Comparison of ENCODE assay signal across 8 cellular contexts in genomic region chr4:110165382-110166285, GRCh38. TPM values are rescaled to one million over a fixed set of nuclear protein-coding genes. Genes with fewer than 3 reads are reported as not detected.
DNase-seq lines count a peak whose midpoint lies in the region; ATAC-seq, FAIRE-seq and TF ChIP-seq lines count a peak whose summit lies in the region.

No MANE protein-coding gene starts in this region.

- H3K4me3 Mint-ChIP-seq in mesothelial cell of epicardium: no peak overlapping the region

- no peak for TF ChIP-seq CTCF in mesothelial cell of epicardium (IDR thresholded peaks at IDR 0.05; ENCODE audit: unreplicated experiment)

- H3K36me3 Mint-ChIP-seq in mesothelial cell of epicardium: peaks cover 2% of the 10 kb centered on the region

- H3K36me3 ChIP-seq in SJSA1: no peaks in the 10 kb centered on the region; the same call in 1 of the 2 replicates

- DNase-seq in GM12891 (ENCODE audit: insufficient read length, low spot score) (no peak), SJSA1 (ENCODE audit: low read depth in 1 of 2, low spot score in 2 of 2) (peak; percentile 29 to 49), mesothelial cell of epicardium (ENCODE audit: low spot score in 2 of 2, unreplicated experiment in 2 of 2) (no peak), stromal cell of bone marrow (ENCODE audit: low read depth) (peak; percentile 57), NCI-H524 treated with DMSO at 0.1 percent for 48 hours (lab: John Stamatoyannopoulos, UW) (no peak), posterior vena cava (ENCODE audit: low spot score) (no peak)
- DNase-seq in activated naive CD4-positive, alpha-beta T cell treated with anti-CD3 and anti-CD28 coated beads, Interleukin-2, amount 50 U/mL, for 16 hours: peak; percentile 69

- H3K4me1 ChIP-seq in SJSA1 (replicated peaks): peaks cover 30% of the 10 kb centered on the region

- FAIRE-seq in GM12891 (lab: Jason Lieb, UNC): peak; percentile 81

- no peak overlapping the region for H3K4me3 ChIP-seq in SJSA1

- no peak for TF ChIP-seq POLR2A in GM12891 (IDR thresholded peaks at IDR 0.05; ENCODE audit: low read depth, low read length)

- H3K4me1 Mint-ChIP-seq in mesothelial cell of epicardium: peaks cover 43% of the 10 kb centered on the region

- peak overlapping the region; percentile 73 for H3K27ac Mint-ChIP-seq in mesothelial cell of epicardium

- intact Hi-C loops in posterior vena cava (cut with DNase I): no loop called here

- H3K9me3 ChIP-seq in SJSA1 (replicated peaks): no peaks in the 10 kb centered on the region

- peak overlapping the region; percentile 28; the same call in 1 of the 2 replicates for H3K27ac ChIP-seq in SJSA1

- H3K27me3 ChIP-seq in SJSA1 (replicated peaks): no peaks in the 10 kb centered on the region

- H3K27me3 Mint-ChIP-seq in mesothelial cell of epicardium (ENCODE audit: low read depth): no peaks in the 10 kb centered on the region

- ATAC-seq in HG03159 (IDR thresholded peaks at IDR 0.05; ENCODE audit: unreplicated experiment): peak; percentile 88

- H3K9me3 Mint-ChIP-seq in mesothelial cell of epicardium: no peaks in the 10 kb centered on the region

TF ChIP-seq in GM12891, 5 proteins besides CTCF, POLR2A, EP300 and RAD21:
- TF ChIP-seq POU2F2 (IDR thresholded peaks at IDR 0.05; ENCODE audit: low read depth, low read length) (no peak), PAX5 (IDR thresholded peaks at IDR 0.05; ENCODE audit: insufficient read depth, low read length, severe bottlenecking) (no peak), POLR2AphosphoS5 (IDR thresholded peaks at IDR 0.05; ENCODE audit: low read depth, low read length) (no peak), SPI1 (IDR thresholded peaks at IDR 0.05; ENCODE audit: low read depth, low read length) (no peak), TAF1 (IDR thresholded peaks at IDR 0.05; ENCODE audit: low read depth, low read length) (no peak)

RNA-seq across cellular contexts. Expression of gene ELOVL6, which starts 32.8 kb away (rescaled TPM):
- polyA plus RNA-seq in GM12891 (2012; ENCODE audit: low read depth, missing spikeins): 5.9 TPM
- 10.5 and 11.9 TPM in 2 replicates for total RNA-seq in SJSA1 (2014; rRNA removed; shearing (Covaris generic))
- total RNA-seq in mesothelial cell of epicardium (24.4 to 27.6 TPM (median 24.5 TPM) in 3 replicates), posterior vena cava (1 to 10 TPM; 6.1 to 6.8 TPM)

Comparison
In these comparisons a context has a peak if more than half of its experiments do, and no peak if none do; other contexts are left out.
1. DNase-seq: peak in SJSA1 (2 of 2), activated naive CD4-positive, alpha-beta T cell treated with anti-CD3 and anti-CD28 coated beads, Interleukin-2, amount 50 U/mL, for 16 hours (single experiment) and stromal cell of bone marrow (single experiment); none in GM12891 (single experiment), mesothelial cell of epicardium (0 of 2), NCI-H524 treated with DMSO at 0.1 percent for 48 hours (single experiment) and posterior vena cava (single experiment).